In genomic region chr6:16651871-16652270, GRCh38 we compare ENCODE assay signal across 8 cellular contexts.
DNase-seq lines count a peak whose midpoint lies in the region; ATAC-seq, FAIRE-seq and TF ChIP-seq lines count a peak whose summit lies in the region.

No MANE protein-coding gene starts in this region.

- H3K79me1 ChIP-seq in neuronal stem cell (ENCODE audit: low read depth, low read length) = no peaks in the 10 kb centered on the region

- no peak overlapping the region for H2AK5ac ChIP-seq in neuronal stem cell (ENCODE audit: low read depth, low read length)

- peaks cover 42% of the 10 kb centered on the region for H3K4me1 ChIP-seq in CD8-positive, alpha-beta memory T cell (ENCODE audit: insufficient read depth, low read length)
- H3K4me1 ChIP-seq in GM12878 (ENCODE audit: control insufficient read depth, insufficient read depth, low read length) (peaks cover 18% of the 10 kb centered on the region), neuronal stem cell (ENCODE audit: control insufficient read depth in 2 of 2, insufficient read depth in 1 of 2, low read depth in 1 of 2, low read length in 2 of 2) (peaks cover 0 to 5% of the 10 kb centered on the region in 2 donors)

- peaks cover 55 to 74% (median 63%) of the 10 kb centered on the region in 3 donors for H3K4me1 Mint-ChIP-seq in CD8-positive, alpha-beta memory T cell

- no peak overlapping the region for H3K27ac ChIP-seq in CD8-positive, alpha-beta memory T cell (ENCODE audit: low read depth, low read length)
- H3K27ac ChIP-seq in GM12878 (ENCODE audit: control insufficient read depth, insufficient read depth) = no peak overlapping the region
- H3K27ac ChIP-seq in neuronal stem cell (replicated peaks; ENCODE audit: low read length) = no peak overlapping the region

- POLR2A ChIA-PET in CD8-positive, alpha-beta memory T cell (lab: Charles Lee) = interaction anchor here (0.6 to 1.9 kb wide), 12 partner anchors 9 to 119 kb away, joined by 3 to 13 read pairs (median 4); partner anchors contain the start of gene ATXN1
- POLR2A ChIA-PET in GM12878 (lab: Charles Lee) = interaction anchor here (0.6 to 3.0 kb wide), 9 partner anchors 11 to 329 kb away, joined by 3 to 14 read pairs (median 3); no protein-coding TSS in a partner anchor

- peak overlapping the region; percentile 62 to 98 (median 94) for H3K27ac Mint-ChIP-seq in CD8-positive, alpha-beta memory T cell

- no peak overlapping the region for H2BK15ac ChIP-seq in neuronal stem cell (ENCODE audit: low read length)

- no peaks in the 10 kb centered on the region for H3K36me3 ChIP-seq in CD8-positive, alpha-beta memory T cell (ENCODE audit: insufficient read depth, low read length)
- H3K36me3 ChIP-seq in GM12878 (ENCODE audit: control insufficient read depth in 2 of 2, insufficient read depth in 2 of 2, low read length in 1 of 2) (peaks cover 2 to 3% of the 10 kb centered on the region in 2 experiments; a peak in 1 of 4 replicates), neuronal stem cell (replicated peaks in 1 of 2; ENCODE audit: control insufficient read depth in 2 of 2, insufficient read depth in 2 of 2, low read length in 2 of 2) (no peaks in the 10 kb centered on the region)

- H2BK5ac ChIP-seq in neuronal stem cell (ENCODE audit: low read length) = no peak overlapping the region

- no peak overlapping the region for H3K23ac ChIP-seq in neuronal stem cell (ENCODE audit: low read depth, low read length, poor library complexity)

- H3K9ac ChIP-seq in GM12878 (ENCODE audit: control insufficient read depth, insufficient read depth, low read length) (no peak overlapping the region), neuronal stem cell (ENCODE audit: low read depth, low read length, poor library complexity) (no peak overlapping the region)

- WGBS in GM12878 (ENCODE audit: insufficient coverage, insufficient replicate concordance, low lambda C conversion rate, missing lambda C conversion rate) = 46% methylated on average over 6 of the region's 6 CpGs
- WGBS in neuronal stem cell (ENCODE audit: extremely low coverage in 2 of 2, insufficient read length in 2 of 2, insufficient replicate concordance in 1 of 2), 2 donors = no CpG with 5 or more reads among the region's 6 CpGs

- no peaks in the 10 kb centered on the region for H3K27me3 ChIP-seq in CD8-positive, alpha-beta memory T cell (ENCODE audit: insufficient read depth, low read length, poor library complexity, severe bottlenecking)
- H3K27me3 ChIP-seq in GM12878 (replicated peaks in 1 of 2; ENCODE audit: control insufficient read depth in 2 of 2, insufficient read depth in 2 of 2, low read length in 1 of 2) (no peaks in the 10 kb centered on the region), neuronal stem cell (ENCODE audit: control insufficient read depth in 3 of 3, insufficient read depth in 3 of 3, low read depth in 1 of 3, low read length in 3 of 3) (no peaks in the 10 kb centered on the region)

- H2BK120ac ChIP-seq in neuronal stem cell (ENCODE audit: low read depth, low read length) = no peak overlapping the region

- no peak overlapping the region for H4K8ac ChIP-seq in neuronal stem cell (ENCODE audit: low read depth, low read length)

- in situ Hi-C loops in GM12878 (cut with MboI) = no loop called here

- no peak for TF ChIP-seq POLR2A in GM12878 (IDR thresholded peaks at IDR 0.05; ENCODE audit: low read depth, low read length)

- no peaks in the 10 kb centered on the region for H3K9me3 ChIP-seq in CD8-positive, alpha-beta memory T cell (ENCODE audit: low read length)
- H3K9me3 ChIP-seq in GM12878 (replicated peaks; ENCODE audit: control insufficient read depth, insufficient read depth, low read length) (no peaks in the 10 kb centered on the region), neuronal stem cell (replicated peaks in 1 of 2; ENCODE audit: control insufficient read depth in 2 of 2, insufficient read depth in 1 of 2, low read depth in 1 of 2, low read length in 2 of 2) (no peaks in the 10 kb centered on the region)

- H3K36me3 Mint-ChIP-seq in CD8-positive, alpha-beta memory T cell = peaks cover 5 to 31% (median 6%) of the 10 kb centered on the region in 3 donors

- TF ChIP-seq EP300 in GM12878 (IDR thresholded peaks at IDR 0.05; ENCODE audit: borderline replicate concordance in 1 of 2, control insufficient read depth in 1 of 2, low read depth in 2 of 2, low read length in 2 of 2) = no peak

- no peaks in the 10 kb centered on the region; the same call in 1 of the 2 replicates for H4K20me1 ChIP-seq in GM12878 (ENCODE audit: control insufficient read depth, insufficient read depth)

- intact Hi-C loops in GM12878 (cut with micrococcal nuclease; ENCODE audit: unreplicated experiment) = loop anchor here (5.0 kb wide), 1 partner anchor 110 kb away; the partner anchor contains the start of gene ATXN1

- peak; percentile 31 for FAIRE-seq in GM12878 (lab: Jason Lieb, UNC)

- peak in 3 of 5 donors; percentile 18 to 74 (median 48) for DNase-seq in CD8-positive, alpha-beta memory T cell
- DNase-seq in GM12878 (ENCODE audit: low read depth, low spot score) (no peak), 8988T (no peak), NCI-H2081 (lab: John Stamatoyannopoulos, UW) (no peak), neuronal stem cell (ENCODE audit: low spot score) (no peak), COLO829 (ENCODE audit: low spot score) (no peak)

- no peak for TF ChIP-seq RAD21 in GM12878 (IDR thresholded peaks at IDR 0.05; ENCODE audit: insufficient read depth, low read depth, low read length)

- no peak overlapping the region for H3K4me3 ChIP-seq in CD8-positive, alpha-beta memory T cell (ENCODE audit: low read length)
- H3K4me3 ChIP-seq in GM12878 = no peak overlapping the region
- no peak overlapping the region for H3K4me3 ChIP-seq in neuronal stem cell (ENCODE audit: low read length in 2 of 2)

- no peak overlapping the region for H4K91ac ChIP-seq in neuronal stem cell (ENCODE audit: low read depth, low read length, poor library complexity)

- H3K4ac ChIP-seq in neuronal stem cell (ENCODE audit: low read length) = no peak overlapping the region

- no peak overlapping the region for H3K4me2 ChIP-seq in GM12878 (ENCODE audit: control insufficient read depth, insufficient read depth)
- H3K4me2 ChIP-seq in neuronal stem cell (ENCODE audit: insufficient read depth, low read length, poor library complexity, severe bottlenecking) = no peak overlapping the region

- no peak overlapping the region for H3K18ac ChIP-seq in neuronal stem cell (ENCODE audit: low read length)

- ATAC-seq in GM19395 (IDR thresholded peaks at IDR 0.05; ENCODE audit: unreplicated experiment) (peak; percentile 88), HG03196 (IDR thresholded peaks at IDR 0.05; ENCODE audit: unreplicated experiment) (peak; percentile 86), GM12878 (peak; percentile 86)

- TF ChIP-seq CTCF in GM12878 (IDR thresholded peaks at IDR 0.05 in 2 of 3, conservative IDR thresholded peaks at IDR 0.05 in 1 of 3; ENCODE audit: control insufficient read depth in 2 of 3, extremely low read depth in 1 of 3, insufficient read depth in 1 of 3, low read depth in 3 of 3, low read length in 3 of 3) = no peak

- H3K14ac ChIP-seq in neuronal stem cell (ENCODE audit: low read length) = no peak overlapping the region

- H3K9me3 Mint-ChIP-seq in CD8-positive, alpha-beta memory T cell = no peaks in the 10 kb centered on the region

- CTCF ChIA-PET in CD8-positive, alpha-beta memory T cell (lab: Charles Lee) = interaction anchor here (0.7 to 2.8 kb wide), 9 partner anchors 38 to 320 kb away, joined by 3 to 19 read pairs (median 4); partner anchors contain the start of gene ATXN1
- CTCF ChIA-PET in GM12878 (lab: Yijun Ruan, JAX) = interaction anchor here (1.0 to 2.4 kb wide), 12 partner anchors 14 to 171 kb away, joined by 3 to 10 read pairs (median 3); partner anchors contain the start of gene ATXN1

- peak overlapping the region; percentile 14 to 82 (median 63) for H3K4me3 Mint-ChIP-seq in CD8-positive, alpha-beta memory T cell

- H2BK12ac ChIP-seq in neuronal stem cell (ENCODE audit: low read length) = no peak overlapping the region

- no peaks in the 10 kb centered on the region for H3K79me2 ChIP-seq in GM12878 (ENCODE audit: control insufficient read depth, insufficient read depth, low read length)

- SMC1A ChIA-PET in GM12878 (lab: Charles Lee; ENCODE audit: uncharacterized antibody, unreplicated experiment) = interaction anchor here (0.8 to 1.5 kb wide), 28 partner anchors 9 to 238 kb away, joined by 3 to 9 read pairs (median 3); no protein-coding TSS in a partner anchor

- RAD21 ChIA-PET in GM12878 (lab: Charles Lee; ENCODE audit: unreplicated experiment) = interaction anchor here (0.7 to 1.7 kb wide), 12 partner anchors 12 to 231 kb away, joined by 3 to 14 read pairs (median 4); no protein-coding TSS in a partner anchor

- no peaks in the 10 kb centered on the region for H3K27me3 Mint-ChIP-seq in CD8-positive, alpha-beta memory T cell

- no TSS peak for BruUV-seq in GM12878 (replicated peaks; lab: Mats Ljungman, UMichigan)

- H2AFZ ChIP-seq in GM12878 (ENCODE audit: control insufficient read depth, low read depth, low read length) (no peak overlapping the region), neuronal stem cell (ENCODE audit: low read length) (no peak overlapping the region)

TF ChIP-seq in GM12878, 131 proteins besides CTCF, POLR2A, EP300 and RAD21 (continues in another document):
- no peak for TF ChIP-seq NKRF (conservative IDR thresholded peaks at IDR 0.05)

Comparison
In these comparisons a context has a peak if more than half of its experiments do, and no peak if none do; other contexts are left out.
1. DNase-seq: peak in CD8-positive, alpha-beta memory T cell (3 of 5); none in GM12878 (single experiment), 8988T (single experiment), NCI-H2081 (0 of 2), neuronal stem cell (single experiment) and COLO829 (single experiment).
2. Peak in every context shown above with its lines, with median percentiles within 50 percentile points of each other: ATAC-seq.